In genomic region chr17:2239882-2240430, GRCh38 we compare ENCODE assay signal across 8 cellular contexts.
DNase-seq lines count a peak whose midpoint lies in the region; TF ChIP-seq lines count a peak whose summit lies in the region.

No MANE protein-coding gene starts in this region.

- intact Hi-C loops in activated naive CD4-positive, alpha-beta T cell treated with anti-CD3 and anti-CD28 coated beads for 36 hours (cut with micrococcal nuclease) = loop anchor here (10.0 kb wide), 1 partner anchor 45 kb away; no protein-coding TSS in a partner anchor

- H3K9me3 ChIP-seq in HUES48 (ENCODE audit: control insufficient read depth, insufficient read depth, low read length) (no peaks in the 10 kb centered on the region), tibial nerve (no peaks in the 10 kb centered on the region)

- H3K4me1 Mint-ChIP-seq in activated naive CD4-positive, alpha-beta T cell treated with anti-CD3 and anti-CD28 coated beads for 36 hours (ENCODE audit: low read depth) = peaks cover 20% of the 10 kb centered on the region

- H3K9me3 Mint-ChIP-seq in activated naive CD4-positive, alpha-beta T cell treated with anti-CD3 and anti-CD28 coated beads for 36 hours = no peaks in the 10 kb centered on the region

- H3K27ac ChIP-seq in HUES48 (ENCODE audit: low read depth, low read length) (peak overlapping the region; percentile 15), tibial nerve (peak overlapping the region in 3 of 4 donors; percentile 72 to 80 (median 76))

- H3K4me1 ChIP-seq in HUES48 (ENCODE audit: control insufficient read depth, insufficient read depth, low read length) = no peaks in the 10 kb centered on the region; the same call in 1 of the 2 replicates
- H3K4me1 ChIP-seq in tibial nerve = peaks cover 0 to 82% (median 41%) of the 10 kb centered on the region in 4 donors

- H3K4me3 ChIP-seq in HUES48 (ENCODE audit: low read depth, low read length) = no peak overlapping the region
- no peak overlapping the region for H3K4me3 ChIP-seq in tibial nerve

- 62 to 65% methylated on average over 10 of the region's 10 CpGs for WGBS in tibial nerve, 2 donors

- H3K36me3 Mint-ChIP-seq in activated naive CD4-positive, alpha-beta T cell treated with anti-CD3 and anti-CD28 coated beads for 36 hours (ENCODE audit: low read depth) = peaks cover 26% of the 10 kb centered on the region

- no peaks in the 10 kb centered on the region for H3K27me3 Mint-ChIP-seq in activated naive CD4-positive, alpha-beta T cell treated with anti-CD3 and anti-CD28 coated beads for 36 hours (ENCODE audit: low read depth)

- CTCF ChIA-PET in activated naive CD4-positive, alpha-beta T cell treated with anti-CD3 and anti-CD28 coated beads for 36 hours (lab: Charles Lee) = interaction anchor here (0.6 to 1.1 kb wide), 5 partner anchors 17 to 587 kb away, joined by 3 to 4 read pairs (median 3); no protein-coding TSS in a partner anchor

- H3K27me3 ChIP-seq in HUES48 (ENCODE audit: control insufficient read depth, insufficient read depth, low read length) (no peaks in the 10 kb centered on the region), tibial nerve (no peaks in the 10 kb centered on the region)

- peak in 1 of 2 donors; percentile 41 for TF ChIP-seq EP300 in tibial nerve (IDR thresholded peaks at IDR 0.05)

- no peak overlapping the region for H3K9ac ChIP-seq in HUES48 (ENCODE audit: low read depth, low read length)

- no peak overlapping the region for H3K27ac Mint-ChIP-seq in activated naive CD4-positive, alpha-beta T cell treated with anti-CD3 and anti-CD28 coated beads for 36 hours

- TF ChIP-seq CTCF in GM20000 (IDR thresholded peaks at IDR 0.05; ENCODE audit: extremely low read depth, missing control alignments) = no peak
- no peak for TF ChIP-seq CTCF in tibial nerve (IDR thresholded peaks at IDR 0.05)

- no peak overlapping the region for H3K4me3 Mint-ChIP-seq in activated naive CD4-positive, alpha-beta T cell treated with anti-CD3 and anti-CD28 coated beads for 36 hours

- H3K36me3 ChIP-seq in HUES48 (ENCODE audit: control insufficient read depth, insufficient read depth, low read length) (peaks cover 21% of the 10 kb centered on the region), tibial nerve (peaks cover 0 to 22% (median 0%) of the 10 kb centered on the region in 3 donors)

- DNase-seq in EH (ENCODE audit: low read depth) (peak; percentile 91), GM20000 (ENCODE audit: low spot score) (peak; percentile 67), islet precursor cell (peak; percentile 81), tibial nerve (ENCODE audit: low spot score in 2 of 2) (peak in 1 of 2 donors; percentile 60), NCI-H1105 (lab: John Stamatoyannopoulos, UW) (no peak), T-helper 9 cell (no peak)
- peak; percentile 63 for DNase-seq in activated naive CD4-positive, alpha-beta T cell treated with anti-CD3 and anti-CD28 coated beads for 36 hours

- TF ChIP-seq POLR2A in tibial nerve (IDR thresholded peaks at IDR 0.05) = no peak

Comparison
In these comparisons a context has a peak if more than half of its experiments do, and no peak if none do; other contexts are left out.
1. DNase-seq: peak in EH (single experiment), GM20000 (single experiment), activated naive CD4-positive, alpha-beta T cell treated with anti-CD3 and anti-CD28 coated beads for 36 hours (single experiment) and islet precursor cell (single experiment); none in NCI-H1105 (single experiment) and T-helper 9 cell (single experiment).